10 cellular contexts compared by ENCODE assay signal in the genomic region with DNA sequence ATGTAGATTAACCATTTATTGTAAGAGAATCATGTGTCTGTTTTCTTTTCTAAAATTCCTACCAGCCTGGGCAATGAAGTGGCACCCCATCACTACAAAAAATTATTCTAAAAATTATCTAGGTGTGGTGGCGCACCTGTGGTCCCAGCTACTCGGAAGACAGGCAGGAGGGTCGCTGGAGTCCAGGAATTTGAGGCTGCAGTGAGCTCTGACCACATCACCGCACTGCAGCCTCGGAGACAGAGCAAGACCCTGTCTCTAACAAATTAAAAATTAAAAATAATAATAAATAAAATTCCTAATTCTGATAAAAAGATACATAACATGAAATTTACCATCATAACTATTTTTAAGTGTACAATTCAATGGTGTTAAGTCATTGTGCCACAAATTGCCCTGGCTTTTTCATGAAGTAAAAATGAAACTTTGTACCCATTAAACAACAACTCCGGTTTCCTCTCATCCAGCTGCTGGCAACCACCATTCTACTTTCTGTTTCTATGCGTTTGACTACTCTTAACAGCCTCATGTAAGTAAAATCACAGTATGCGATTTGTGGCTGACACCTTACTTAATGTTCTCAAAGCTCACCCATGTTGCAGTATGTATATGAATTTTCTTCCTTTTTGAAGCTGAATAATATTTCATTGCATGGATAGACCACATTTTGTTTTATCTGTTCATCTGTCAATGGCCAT. TPM values are rescaled to one million over a fixed set of nuclear protein-coding genes. Genes with fewer than 3 reads are reported as not detected.
DNase-seq lines count a peak whose midpoint lies in the region; ATAC-seq and TF ChIP-seq lines count a peak whose summit lies in the region.
"Had no signal": no experiment of that assay in that cellular context is flagged by ENCODE, and none has a peak within 500 bp of the region (broad histone marks: within the 10 kb centered on the region; RNA-seq: fewer than 3 reads in every experiment).

No MANE protein-coding gene starts in this region.

- TF ChIP-seq CTCF in nephron progenitor cell (IDR thresholded peaks at IDR 0.05) (no peak), WTC11 (IDR thresholded peaks at IDR 0.05) (no peak)

- POLR2A ChIA-PET in WTC11 (lab: Charles Lee): no interaction called here

- peaks cover 28% of the 10 kb centered on the region for H3K4me1 Mint-ChIP-seq in stimulated activated naive CD8-positive, alpha-beta T cell treated with anti-CD3 and anti-CD28 coated beads, Interleukin-15, Interleukin-2, amounts not matched to agents 100 ng/mL and 50 ng/mL, for 24 hours (ENCODE audit: low read depth)
- peaks cover 12% of the 10 kb centered on the region for H3K4me1 Mint-ChIP-seq in nephron progenitor cell
- H3K4me1 Mint-ChIP-seq in WTC11: no peaks in the 10 kb centered on the region

- H3K36me3 Mint-ChIP-seq in stimulated activated naive CD8-positive, alpha-beta T cell treated with anti-CD3 and anti-CD28 coated beads, Interleukin-15, Interleukin-2, amounts not matched to agents 100 ng/mL and 50 ng/mL, for 24 hours (ENCODE audit: low read depth): no peaks in the 10 kb centered on the region
- no peaks in the 10 kb centered on the region for H3K36me3 Mint-ChIP-seq in nephron progenitor cell (ENCODE audit: low read depth)
- H3K36me3 Mint-ChIP-seq in WTC11: no peaks in the 10 kb centered on the region
- H3K36me3 Mint-ChIP-seq: brain had no signal

- H3K27me3 Mint-ChIP-seq in stimulated activated naive CD8-positive, alpha-beta T cell treated with anti-CD3 and anti-CD28 coated beads, Interleukin-15, Interleukin-2, amounts not matched to agents 100 ng/mL and 50 ng/mL, for 24 hours: peaks cover 6% of the 10 kb centered on the region
- H3K27me3 Mint-ChIP-seq in nephron progenitor cell (ENCODE audit: low read depth, poor library complexity) (peaks cover 3% of the 10 kb centered on the region), WTC11 (ENCODE audit: low read depth) (no peaks in the 10 kb centered on the region; the same call in 1 of the 2 replicates)

- H3K4me3 Mint-ChIP-seq in stimulated activated naive CD8-positive, alpha-beta T cell treated with anti-CD3 and anti-CD28 coated beads, Interleukin-15, Interleukin-2, amounts not matched to agents 100 ng/mL and 50 ng/mL, for 24 hours: peak overlapping the region; percentile 42
- no peak overlapping the region for H3K4me3 Mint-ChIP-seq in nephron progenitor cell
- no peak overlapping the region for H3K4me3 Mint-ChIP-seq in WTC11
- H3K4me3 Mint-ChIP-seq: brain had no signal

- H3K27ac Mint-ChIP-seq in stimulated activated naive CD8-positive, alpha-beta T cell treated with anti-CD3 and anti-CD28 coated beads, Interleukin-15, Interleukin-2, amounts not matched to agents 100 ng/mL and 50 ng/mL, for 24 hours: peak overlapping the region; percentile 21
- H3K27ac Mint-ChIP-seq in nephron progenitor cell: no peak overlapping the region
- no peak overlapping the region for H3K27ac Mint-ChIP-seq in WTC11
- H3K27ac Mint-ChIP-seq: brain had no signal

- no peaks in the 10 kb centered on the region for H3K9me3 Mint-ChIP-seq in stimulated activated naive CD8-positive, alpha-beta T cell treated with anti-CD3 and anti-CD28 coated beads, Interleukin-15, Interleukin-2, amounts not matched to agents 100 ng/mL and 50 ng/mL, for 24 hours
- H3K9me3 Mint-ChIP-seq in nephron progenitor cell: no peaks in the 10 kb centered on the region
- H3K9me3 Mint-ChIP-seq in WTC11: no peaks in the 10 kb centered on the region

- DNase-seq in activated naive CD4-positive, alpha-beta T cell treated with Interleukin-2 at 50 U/mL for 16 hours: peak; percentile 23
- DNase-seq in activated naive CD4-positive, alpha-beta T cell (lab: John Stamatoyannopoulos, UW): no peak
- peak; percentile 49 for DNase-seq in RPMI7951 (ENCODE audit: low read depth)
- DNase-seq in nephron progenitor cell: no peak
- DNase-seq in activated CD8-positive, alpha-beta memory T cell treated with anti-CD3 and anti-CD28 coated beads for 24 hours: no peak
- no peak for DNase-seq in WTC11 (ENCODE audit: low spot score)
- DNase-seq: NCI-H226 had no signal

- peak; percentile 85 for ATAC-seq in HG02970 (IDR thresholded peaks at IDR 0.05; ENCODE audit: low FRiP score, unreplicated experiment)
- ATAC-seq in WTC11: no peak

- CTCF ChIA-PET in WTC11 (lab: Charles Lee): no interaction called here

TF ChIP-seq in WTC11, 78 proteins besides CTCF, POLR2A, EP300 and RAD21:
- no peak for TF ChIP-seq CBFB (CRISPR knock-in tag; IDR thresholded peaks at IDR 0.05; ENCODE audit: low read depth)
- no peak for TF ChIP-seq IRF2 (CRISPR knock-in tag; IDR thresholded peaks at IDR 0.05; ENCODE audit: borderline replicate concordance, low read depth)
- no peak for TF ChIP-seq GTF2I (CRISPR knock-in tag; conservative IDR thresholded peaks at IDR 0.05)
- TF ChIP-seq CREB1 (CRISPR knock-in tag; IDR thresholded peaks at IDR 0.05): no peak
- TF ChIP-seq, protein P1, sequence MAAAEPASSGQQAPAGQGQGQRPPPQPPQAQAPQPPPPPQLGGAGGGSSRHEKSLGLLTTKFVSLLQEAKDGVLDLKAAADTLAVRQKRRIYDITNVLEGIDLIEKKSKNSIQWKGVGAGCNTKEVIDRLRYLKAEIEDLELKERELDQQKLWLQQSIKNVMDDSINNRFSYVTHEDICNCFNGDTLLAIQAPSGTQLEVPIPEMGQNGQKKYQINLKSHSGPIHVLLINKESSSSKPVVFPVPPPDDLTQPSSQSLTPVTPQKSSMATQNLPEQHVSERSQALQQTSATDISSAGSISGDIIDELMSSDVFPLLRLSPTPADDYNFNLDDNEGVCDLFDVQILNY (CRISPR knock-in tag; IDR thresholded peaks at IDR 0.05): no peak
- TF ChIP-seq ZNF396 (CRISPR knock-in tag; IDR thresholded peaks at IDR 0.05; ENCODE audit: borderline replicate concordance): no peak
- TF ChIP-seq, protein P2, sequence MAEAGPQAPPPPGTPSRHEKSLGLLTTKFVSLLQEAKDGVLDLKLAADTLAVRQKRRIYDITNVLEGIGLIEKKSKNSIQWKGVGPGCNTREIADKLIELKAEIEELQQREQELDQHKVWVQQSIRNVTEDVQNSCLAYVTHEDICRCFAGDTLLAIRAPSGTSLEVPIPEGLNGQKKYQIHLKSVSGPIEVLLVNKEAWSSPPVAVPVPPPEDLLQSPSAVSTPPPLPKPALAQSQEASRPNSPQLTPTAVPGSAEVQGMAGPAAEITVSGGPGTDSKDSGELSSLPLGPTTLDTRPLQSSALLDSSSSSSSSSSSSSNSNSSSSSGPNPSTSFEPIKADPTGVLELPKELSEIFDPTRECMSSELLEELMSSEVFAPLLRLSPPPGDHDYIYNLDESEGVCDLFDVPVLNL (CRISPR knock-in tag; IDR thresholded peaks at IDR 0.05; ENCODE audit: borderline replicate concordance, low read depth): no peak

RNA-seq across cellular contexts. Expression of a gene that starts 20.6 kb away (rescaled TPM):
- 14.2 and 18.1 TPM in 2 replicates for total RNA-seq in RPMI7951 (2014; rRNA removed; shearing (Covaris generic))
- total RNA-seq in WTC11 (2021): 19.5 to 21.4 TPM (median 20.1 TPM) in 3 replicates

Comparison
In these comparisons a context has a peak if more than half of its experiments do, and no peak if none do; other contexts are left out.
1. DNase-seq: peak in activated naive CD4-positive, alpha-beta T cell treated with Interleukin-2 at 50 U/mL for 16 hours (single experiment) and RPMI7951 (single experiment); none in activated naive CD4-positive, alpha-beta T cell (0 of 4), nephron progenitor cell (single experiment), activated CD8-positive, alpha-beta memory T cell treated with anti-CD3 and anti-CD28 coated beads for 24 hours (single experiment) and WTC11 (single experiment).